ENCODE assay signal across 1 cellular context in genomic region chr6:83974409-83975050, GRCh38.
TF ChIP-seq lines count a peak whose summit lies in the region.

No MANE protein-coding gene starts in this region.

TF ChIP-seq in K562, 482 proteins besides CTCF, POLR2A, EP300 and RAD21 (continued from another document and continues in another):
- TF ChIP-seq PBX2 (CRISPR knock-in tag; IDR thresholded peaks at IDR 0.05; ENCODE audit: low read depth) (no peak), PBX2 (tag; conservative IDR thresholded peaks at IDR 0.05; ENCODE audit: low read depth) (peak; percentile 77), ETV1 (tag; conservative IDR thresholded peaks at IDR 0.05; ENCODE audit: low read depth) (peak; percentile 80), HOXB6 (CRISPR knock-in tag; IDR thresholded peaks at IDR 0.05; ENCODE audit: borderline replicate concordance) (no peak), PATZ1 (CRISPR knock-in tag; IDR thresholded peaks at IDR 0.05; ENCODE audit: borderline replicate concordance) (0 out of 2 replicates have a peak, but pooled peaks have one; percentile 71), CREB1 (IDR thresholded peaks at IDR 0.05) (peak; percentile 79), CREB1 (CRISPR knock-in tag; IDR thresholded peaks at IDR 0.05) (0 out of 2 replicates have a peak, but pooled peaks have one; percentile 23), STAT5A (IDR thresholded peaks at IDR 0.05; ENCODE audit: borderline replicate concordance, low read length) (peak; percentile 99), KLF1 (tag; IDR thresholded peaks at IDR 0.05) (no peak), ZNF134 (CRISPR knock-in tag; conservative IDR thresholded peaks at IDR 0.05) (peak; percentile 65), MYBL2 (IDR thresholded peaks at IDR 0.05; ENCODE audit: low read depth) (no peak), MYBL2 (CRISPR knock-in tag; IDR thresholded peaks at IDR 0.05; ENCODE audit: borderline replicate concordance) (no peak), CAMTA2 (CRISPR knock-in tag; conservative IDR thresholded peaks at IDR 0.05) (no peak), SRF (CRISPR knock-in tag; IDR thresholded peaks at IDR 0.05) (peak in 1 of 2 experiments; percentile 45; a peak in 1 of 4 replicates), ZNF583 (CRISPR knock-in tag; IDR thresholded peaks at IDR 0.05) (peak; percentile 96), GTF2E2 (tag; IDR thresholded peaks at IDR 0.05) (peak; percentile 55; the same call in 1 of the 2 replicates), SLC30A9 (CRISPR knock-in tag; IDR thresholded peaks at IDR 0.05) (no peak), TCFL5 (CRISPR knock-in tag; conservative IDR thresholded peaks at IDR 0.05) (peak; percentile 90), ZNF644 (tag; IDR thresholded peaks at IDR 0.05; ENCODE audit: low read depth) (peak; percentile 98), TEAD4 (IDR thresholded peaks at IDR 0.05; ENCODE audit: low read length) (peak; percentile 99), TEAD4 (CRISPR knock-in tag; IDR thresholded peaks at IDR 0.05; ENCODE audit: borderline replicate concordance) (no peak), L3MBTL2 (IDR thresholded peaks at IDR 0.05) (peak; percentile 87), ESRRB (CRISPR knock-in tag; IDR thresholded peaks at IDR 0.05; ENCODE audit: borderline replicate concordance) (no peak), MBD2 (IDR thresholded peaks at IDR 0.05; ENCODE audit: borderline replicate concordance, low read depth) (peak; percentile 75), PPARD (CRISPR knock-in tag; IDR thresholded peaks at IDR 0.05) (peak; percentile 81; the same call in 1 of the 2 replicates), CCNT2 (IDR thresholded peaks at IDR 0.05; ENCODE audit: borderline replicate concordance, extremely low read depth, insufficient read length, low read depth, low read length) (peak; percentile 90), BACH1 (tag; IDR thresholded peaks at IDR 0.05) (peak; percentile 84), ZNF561 (CRISPR knock-in tag; conservative IDR thresholded peaks at IDR 0.05) (0 out of 2 replicates have a peak, but pooled peaks have one; percentile 18), ZNF699 (CRISPR knock-in tag; IDR thresholded peaks at IDR 0.05; ENCODE audit: insufficient replicate concordance) (peak; percentile 17), RHOXF2B (CRISPR knock-in tag; conservative IDR thresholded peaks at IDR 0.05) (no peak), ERF (CRISPR knock-in tag; IDR thresholded peaks at IDR 0.05) (peak; percentile 94), PTTG1 (tag; IDR thresholded peaks at IDR 0.05; ENCODE audit: low read depth) (peak; percentile 95), RBM22 (IDR thresholded peaks at IDR 0.05; ENCODE audit: low read depth, low read length, poor library complexity, severe bottlenecking) (no peak), PYGO2 (tag; IDR thresholded peaks at IDR 0.05) (peak; percentile 90), NCOA1 (IDR thresholded peaks at IDR 0.05; ENCODE audit: low read depth) (peak; percentile 94), DACH1 (IDR thresholded peaks at IDR 0.05; ENCODE audit: partially characterized antibody) (peak; percentile 55), ZNF445 (CRISPR knock-in tag; IDR thresholded peaks at IDR 0.05; ENCODE audit: low read depth) (peak; percentile 63; the same call in 1 of the 2 replicates), HLTF (IDR thresholded peaks at IDR 0.05) (peak; percentile 56; the same call in 1 of the 2 replicates), NFIX (CRISPR knock-in tag; IDR thresholded peaks at IDR 0.05; ENCODE audit: low read depth) (no peak), KLF13 (tag; IDR thresholded peaks at IDR 0.05; ENCODE audit: borderline replicate concordance, low read depth) (peak; percentile 75; the same call in 1 of the 2 replicates), HSF4 (CRISPR knock-in tag; IDR thresholded peaks at IDR 0.05; ENCODE audit: borderline replicate concordance) (peak; percentile 97), ZFPM2 (CRISPR knock-in tag; IDR thresholded peaks at IDR 0.05) (0 out of 2 replicates have a peak, but pooled peaks have one; percentile 59)
- TF ChIP-seq, protein P1, sequence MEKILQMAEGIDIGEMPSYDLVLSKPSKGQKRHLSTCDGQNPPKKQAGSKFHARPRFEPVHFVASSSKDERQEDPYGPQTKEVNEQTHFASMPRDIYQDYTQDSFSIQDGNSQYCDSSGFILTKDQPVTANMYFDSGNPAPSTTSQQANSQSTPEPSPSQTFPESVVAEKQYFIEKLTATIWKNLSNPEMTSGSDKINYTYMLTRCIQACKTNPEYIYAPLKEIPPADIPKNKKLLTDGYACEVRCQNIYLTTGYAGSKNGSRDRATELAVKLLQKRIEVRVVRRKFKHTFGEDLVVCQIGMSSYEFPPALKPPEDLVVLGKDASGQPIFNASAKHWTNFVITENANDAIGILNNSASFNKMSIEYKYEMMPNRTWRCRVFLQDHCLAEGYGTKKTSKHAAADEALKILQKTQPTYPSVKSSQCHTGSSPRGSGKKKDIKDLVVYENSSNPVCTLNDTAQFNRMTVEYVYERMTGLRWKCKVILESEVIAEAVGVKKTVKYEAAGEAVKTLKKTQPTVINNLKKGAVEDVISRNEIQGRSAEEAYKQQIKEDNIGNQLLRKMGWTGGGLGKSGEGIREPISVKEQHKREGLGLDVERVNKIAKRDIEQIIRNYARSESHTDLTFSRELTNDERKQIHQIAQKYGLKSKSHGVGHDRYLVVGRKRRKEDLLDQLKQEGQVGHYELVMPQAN (IDR thresholded peaks at IDR 0.05; ENCODE audit: borderline replicate concordance) = peak; percentile 44; the same call in 1 of the 2 replicates
- TF ChIP-seq, protein P2, sequence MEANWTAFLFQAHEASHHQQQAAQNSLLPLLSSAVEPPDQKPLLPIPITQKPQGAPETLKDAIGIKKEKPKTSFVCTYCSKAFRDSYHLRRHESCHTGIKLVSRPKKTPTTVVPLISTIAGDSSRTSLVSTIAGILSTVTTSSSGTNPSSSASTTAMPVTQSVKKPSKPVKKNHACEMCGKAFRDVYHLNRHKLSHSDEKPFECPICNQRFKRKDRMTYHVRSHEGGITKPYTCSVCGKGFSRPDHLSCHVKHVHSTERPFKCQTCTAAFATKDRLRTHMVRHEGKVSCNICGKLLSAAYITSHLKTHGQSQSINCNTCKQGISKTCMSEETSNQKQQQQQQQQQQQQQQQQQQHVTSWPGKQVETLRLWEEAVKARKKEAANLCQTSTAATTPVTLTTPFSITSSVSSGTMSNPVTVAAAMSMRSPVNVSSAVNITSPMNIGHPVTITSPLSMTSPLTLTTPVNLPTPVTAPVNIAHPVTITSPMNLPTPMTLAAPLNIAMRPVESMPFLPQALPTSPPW (CRISPR knock-in tag; IDR thresholded peaks at IDR 0.05) = peak; percentile 74
- TF ChIP-seq, protein P3, sequence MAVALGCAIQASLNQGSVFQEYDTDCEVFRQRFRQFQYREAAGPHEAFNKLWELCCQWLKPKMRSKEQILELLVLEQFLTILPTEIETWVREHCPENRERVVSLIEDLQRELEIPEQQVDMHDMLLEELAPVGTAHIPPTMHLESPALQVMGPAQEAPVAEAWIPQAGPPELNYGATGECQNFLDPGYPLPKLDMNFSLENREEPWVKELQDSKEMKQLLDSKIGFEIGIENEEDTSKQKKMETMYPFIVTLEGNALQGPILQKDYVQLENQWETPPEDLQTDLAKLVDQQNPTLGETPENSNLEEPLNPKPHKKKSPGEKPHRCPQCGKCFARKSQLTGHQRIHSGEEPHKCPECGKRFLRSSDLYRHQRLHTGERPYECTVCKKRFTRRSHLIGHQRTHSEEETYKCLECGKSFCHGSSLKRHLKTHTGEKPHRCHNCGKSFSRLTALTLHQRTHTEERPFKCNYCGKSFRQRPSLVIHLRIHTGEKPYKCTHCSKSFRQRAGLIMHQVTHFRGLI (CRISPR knock-in tag; IDR thresholded peaks at IDR 0.05) = peak; percentile 92
- TF ChIP-seq, protein P4, sequence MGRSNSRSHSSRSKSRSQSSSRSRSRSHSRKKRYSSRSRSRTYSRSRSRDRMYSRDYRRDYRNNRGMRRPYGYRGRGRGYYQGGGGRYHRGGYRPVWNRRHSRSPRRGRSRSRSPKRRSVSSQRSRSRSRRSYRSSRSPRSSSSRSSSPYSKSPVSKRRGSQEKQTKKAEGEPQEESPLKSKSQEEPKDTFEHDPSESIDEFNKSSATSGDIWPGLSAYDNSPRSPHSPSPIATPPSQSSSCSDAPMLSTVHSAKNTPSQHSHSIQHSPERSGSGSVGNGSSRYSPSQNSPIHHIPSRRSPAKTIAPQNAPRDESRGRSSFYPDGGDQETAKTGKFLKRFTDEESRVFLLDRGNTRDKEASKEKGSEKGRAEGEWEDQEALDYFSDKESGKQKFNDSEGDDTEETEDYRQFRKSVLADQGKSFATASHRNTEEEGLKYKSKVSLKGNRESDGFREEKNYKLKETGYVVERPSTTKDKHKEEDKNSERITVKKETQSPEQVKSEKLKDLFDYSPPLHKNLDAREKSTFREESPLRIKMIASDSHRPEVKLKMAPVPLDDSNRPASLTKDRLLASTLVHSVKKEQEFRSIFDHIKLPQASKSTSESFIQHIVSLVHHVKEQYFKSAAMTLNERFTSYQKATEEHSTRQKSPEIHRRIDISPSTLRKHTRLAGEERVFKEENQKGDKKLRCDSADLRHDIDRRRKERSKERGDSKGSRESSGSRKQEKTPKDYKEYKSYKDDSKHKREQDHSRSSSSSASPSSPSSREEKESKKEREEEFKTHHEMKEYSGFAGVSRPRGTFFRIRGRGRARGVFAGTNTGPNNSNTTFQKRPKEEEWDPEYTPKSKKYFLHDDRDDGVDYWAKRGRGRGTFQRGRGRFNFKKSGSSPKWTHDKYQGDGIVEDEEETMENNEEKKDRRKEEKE (IDR thresholded peaks at IDR 0.05; ENCODE audit: borderline replicate concordance in 1 of 2, control insufficient read depth in 1 of 2, low read depth in 2 of 2, low read length in 1 of 2) = peak in 1 of 2 experiments; percentile 87; a peak in 1 of 4 replicates
- TF ChIP-seq, protein P5, sequence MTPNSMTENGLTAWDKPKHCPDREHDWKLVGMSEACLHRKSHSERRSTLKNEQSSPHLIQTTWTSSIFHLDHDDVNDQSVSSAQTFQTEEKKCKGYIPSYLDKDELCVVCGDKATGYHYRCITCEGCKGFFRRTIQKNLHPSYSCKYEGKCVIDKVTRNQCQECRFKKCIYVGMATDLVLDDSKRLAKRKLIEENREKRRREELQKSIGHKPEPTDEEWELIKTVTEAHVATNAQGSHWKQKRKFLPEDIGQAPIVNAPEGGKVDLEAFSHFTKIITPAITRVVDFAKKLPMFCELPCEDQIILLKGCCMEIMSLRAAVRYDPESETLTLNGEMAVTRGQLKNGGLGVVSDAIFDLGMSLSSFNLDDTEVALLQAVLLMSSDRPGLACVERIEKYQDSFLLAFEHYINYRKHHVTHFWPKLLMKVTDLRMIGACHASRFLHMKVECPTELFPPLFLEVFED (CRISPR knock-in tag; conservative IDR thresholded peaks at IDR 0.05) = no peak
- TF ChIP-seq, protein P6, sequence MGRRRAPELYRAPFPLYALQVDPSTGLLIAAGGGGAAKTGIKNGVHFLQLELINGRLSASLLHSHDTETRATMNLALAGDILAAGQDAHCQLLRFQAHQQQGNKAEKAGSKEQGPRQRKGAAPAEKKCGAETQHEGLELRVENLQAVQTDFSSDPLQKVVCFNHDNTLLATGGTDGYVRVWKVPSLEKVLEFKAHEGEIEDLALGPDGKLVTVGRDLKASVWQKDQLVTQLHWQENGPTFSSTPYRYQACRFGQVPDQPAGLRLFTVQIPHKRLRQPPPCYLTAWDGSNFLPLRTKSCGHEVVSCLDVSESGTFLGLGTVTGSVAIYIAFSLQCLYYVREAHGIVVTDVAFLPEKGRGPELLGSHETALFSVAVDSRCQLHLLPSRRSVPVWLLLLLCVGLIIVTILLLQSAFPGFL (CRISPR knock-in tag; IDR thresholded peaks at IDR 0.05) = 0 out of 2 replicates have a peak, but pooled peaks have one; percentile 77
- TF ChIP-seq, protein P7, sequence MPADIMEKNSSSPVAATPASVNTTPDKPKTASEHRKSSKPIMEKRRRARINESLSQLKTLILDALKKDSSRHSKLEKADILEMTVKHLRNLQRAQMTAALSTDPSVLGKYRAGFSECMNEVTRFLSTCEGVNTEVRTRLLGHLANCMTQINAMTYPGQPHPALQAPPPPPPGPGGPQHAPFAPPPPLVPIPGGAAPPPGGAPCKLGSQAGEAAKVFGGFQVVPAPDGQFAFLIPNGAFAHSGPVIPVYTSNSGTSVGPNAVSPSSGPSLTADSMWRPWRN (IDR thresholded peaks at IDR 0.05; ENCODE audit: low read depth) = peak; percentile 79
